ENCODE assay signal across 8 cellular contexts in the genomic region with DNA sequence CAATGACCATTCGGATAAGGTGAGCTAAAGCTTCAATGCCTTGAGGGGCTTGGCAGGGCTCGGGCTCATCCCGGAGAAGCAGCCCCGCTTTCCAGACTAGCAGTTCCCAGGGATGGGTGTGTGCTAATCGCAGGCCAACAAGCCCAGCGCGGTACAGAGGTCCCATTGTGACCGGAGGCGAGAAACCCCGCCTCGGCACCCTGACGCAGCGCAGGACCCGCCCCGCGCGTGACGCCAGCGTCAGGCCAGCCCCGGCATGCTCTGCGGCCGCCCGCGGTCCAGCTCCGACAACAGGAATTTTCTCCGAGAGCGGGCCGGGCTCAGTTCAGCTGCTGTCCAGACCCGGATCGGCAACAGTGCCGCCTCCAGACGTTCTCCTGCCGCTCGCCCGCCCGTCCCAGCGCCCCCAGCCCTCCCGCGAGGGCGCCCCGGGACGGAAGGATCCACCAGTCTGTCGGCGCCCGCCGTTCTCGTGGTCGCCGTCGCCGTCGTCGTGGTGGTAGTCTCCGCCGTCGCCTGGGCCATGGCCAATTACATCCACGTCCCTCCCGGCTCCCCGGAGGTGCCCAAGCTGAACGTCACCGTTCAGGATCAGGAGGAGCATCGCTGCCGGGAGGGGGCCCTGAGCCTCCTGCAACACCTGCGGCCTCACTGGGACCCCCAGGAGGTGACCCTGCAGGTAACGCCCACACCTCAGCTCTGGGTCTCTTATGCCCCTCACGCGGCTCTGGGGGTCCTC. TPM values are rescaled to one million over a fixed set of nuclear protein-coding genes. Genes with fewer than 3 reads are reported as not detected.
DNase-seq lines count a peak whose midpoint lies in the region; ATAC-seq and TF ChIP-seq lines count a peak whose summit lies in the region.

A gene with protein sequence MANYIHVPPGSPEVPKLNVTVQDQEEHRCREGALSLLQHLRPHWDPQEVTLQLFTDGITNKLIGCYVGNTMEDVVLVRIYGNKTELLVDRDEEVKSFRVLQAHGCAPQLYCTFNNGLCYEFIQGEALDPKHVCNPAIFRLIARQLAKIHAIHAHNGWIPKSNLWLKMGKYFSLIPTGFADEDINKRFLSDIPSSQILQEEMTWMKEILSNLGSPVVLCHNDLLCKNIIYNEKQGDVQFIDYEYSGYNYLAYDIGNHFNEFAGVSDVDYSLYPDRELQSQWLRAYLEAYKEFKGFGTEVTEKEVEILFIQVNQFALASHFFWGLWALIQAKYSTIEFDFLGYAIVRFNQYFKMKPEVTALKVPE (plus strand): TSS at position 264 of the 739 bp plus-strand sequence. CDS start 260 bp downstream, at position 524.

- no peaks in the 10 kb centered on the region for H3K27me3 ChIP-seq in Peyer's patch
- no peaks in the 10 kb centered on the region for H3K27me3 ChIP-seq in naive thymus-derived CD4-positive, alpha-beta T cell (ENCODE audit: control insufficient read depth in 2 of 2, insufficient read depth in 2 of 2, low read length in 2 of 2)

- CTCF ChIA-PET in naive thymus-derived CD4-positive, alpha-beta T cell (lab: Charles Lee), result interaction anchor here (0.7 to 1.7 kb wide), 2 partner anchors 80 to 96 kb away, joined by 5 to 7 read pairs; a partner anchor contains a TSS

- peaks cover 43% of the 10 kb centered on the region for H3K4me1 Mint-ChIP-seq in activated T-helper 1 cell treated with anti-CD3 and anti-CD28 coated beads, Interleukin-12 subunit alpha, Interleukin-12 subunit beta, Interleukin-2, Interleukin-4 antibody, amounts not matched to agents 30 ng/mL and 10 ng/mL and 1 ng/mL, durations not matched to agents 14 hours and 24 hours and 36 hours (ENCODE audit: low read depth)
- peaks cover 23 to 49% (median 44%) of the 10 kb centered on the region in 7 donors for H3K4me1 Mint-ChIP-seq in naive thymus-derived CD4-positive, alpha-beta T cell
- peaks cover 10 to 27% of the 10 kb centered on the region in 2 donors for H3K4me1 Mint-ChIP-seq in stimulated activated naive B cell treated with anti-CD40 and anti-IgM and Interleukin-4, amounts not matched to agents 10 μg/mL and 1 μg/mL and 100 μg/mL, for 72 hours

- H3K36me3 ChIP-seq in Peyer's patch, result no peaks in the 10 kb centered on the region
- peaks cover 0 to 9% (median 0%) of the 10 kb centered on the region in 3 experiments for H3K36me3 ChIP-seq in naive thymus-derived CD4-positive, alpha-beta T cell (ENCODE audit: control insufficient read depth in 2 of 3, insufficient read depth in 3 of 3, low read length in 3 of 3)

- POLR2A ChIA-PET in naive thymus-derived CD4-positive, alpha-beta T cell (lab: Charles Lee), result interaction anchor here (0.6 to 2.2 kb wide), 6 partner anchors 23 to 1129 kb away, joined by 3 to 19 read pairs (median 4); a partner anchor contains a TSS

- peak; percentile 96 for ATAC-seq in GM21619 (IDR thresholded peaks at IDR 0.05; ENCODE audit: unreplicated experiment)
- peak; percentile 99 for ATAC-seq in naive thymus-derived CD4-positive, alpha-beta T cell
- ATAC-seq in stimulated activated naive B cell treated with anti-CD40 and anti-IgM and Interleukin-4, amounts not matched to agents 10 μg/mL and 1 μg/mL and 100 μg/mL, for 72 hours (replicated peaks), result peak; percentile 99

- TF ChIP-seq CTCF in Peyer's patch (IDR thresholded peaks at IDR 0.05), result no peak

- peak; percentile 100 for DNase-seq in DMS53 (lab: John Stamatoyannopoulos, UW)
- DNase-seq in Jurkat, Clone E6-1 (ENCODE audit: low read depth, low spot score), result peak; percentile 63
- DNase-seq in Peyer's patch, result peak; percentile 87 to 98 (median 97)
- DNase-seq in activated T-helper 1 cell treated with anti-CD3 and anti-CD28 coated beads, Interleukin-12 subunit alpha, Interleukin-12 subunit beta, Interleukin-2, Interleukin-4 antibody, amounts not matched to agents 30 ng/mL and 10 ng/mL and 1 ng/mL, durations not matched to agents 14 hours and 24 hours and 36 hours (ENCODE audit: low spot score), result peak; percentile 83
- DNase-seq in fibroblast of gingiva (ENCODE audit: low read depth), result peak; percentile 93
- peak; percentile 72 to 88 (median 77) for DNase-seq in naive thymus-derived CD4-positive, alpha-beta T cell
- DNase-seq in stimulated activated naive B cell treated with anti-CD40 and anti-IgM and Interleukin-4, amounts not matched to agents 10 μg/mL and 1 μg/mL and 100 μg/mL, for 72 hours, result peak; percentile 87

- H3K4me1 ChIP-seq in Peyer's patch, result peaks cover 0 to 23% (median 4%) of the 10 kb centered on the region in 4 donors
- peaks cover 17 to 20% of the 10 kb centered on the region in 2 donors for H3K4me1 ChIP-seq in naive thymus-derived CD4-positive, alpha-beta T cell (ENCODE audit: control insufficient read depth in 2 of 2, insufficient read depth in 2 of 2, low read length in 2 of 2)

- H3K9me3 Mint-ChIP-seq in activated T-helper 1 cell treated with anti-CD3 and anti-CD28 coated beads, Interleukin-12 subunit alpha, Interleukin-12 subunit beta, Interleukin-2, Interleukin-4 antibody, amounts not matched to agents 30 ng/mL and 10 ng/mL and 1 ng/mL, durations not matched to agents 14 hours and 24 hours and 36 hours, result no peaks in the 10 kb centered on the region
- peaks cover 0 to 2% (median 0%) of the 10 kb centered on the region in 11 donors for H3K9me3 Mint-ChIP-seq in naive thymus-derived CD4-positive, alpha-beta T cell
- H3K9me3 Mint-ChIP-seq in stimulated activated naive B cell treated with anti-CD40 and anti-IgM and Interleukin-4, amounts not matched to agents 10 μg/mL and 1 μg/mL and 100 μg/mL, for 72 hours, result no peaks in the 10 kb centered on the region

- H3K27ac Mint-ChIP-seq in activated T-helper 1 cell treated with anti-CD3 and anti-CD28 coated beads, Interleukin-12 subunit alpha, Interleukin-12 subunit beta, Interleukin-2, Interleukin-4 antibody, amounts not matched to agents 30 ng/mL and 10 ng/mL and 1 ng/mL, durations not matched to agents 14 hours and 24 hours and 36 hours, result peak within 1 kb of the TSS; percentile 87
- H3K27ac Mint-ChIP-seq in naive thymus-derived CD4-positive, alpha-beta T cell, result peak within 1 kb of the TSS; percentile 84 to 99 (median 97)
- H3K27ac Mint-ChIP-seq in stimulated activated naive B cell treated with anti-CD40 and anti-IgM and Interleukin-4, amounts not matched to agents 10 μg/mL and 1 μg/mL and 100 μg/mL, for 72 hours, result peak within 1 kb of the TSS; percentile 97

- peak within 1 kb of the TSS; percentile 96 to 99 (median 98) for H3K27ac ChIP-seq in Peyer's patch
- peak within 1 kb of the TSS; percentile 88 for H3K27ac ChIP-seq in naive thymus-derived CD4-positive, alpha-beta T cell (ENCODE audit: low read depth, low read length)

- intact Hi-C loops in activated T-helper 1 cell treated with anti-CD3 and anti-CD28 coated beads, Interleukin-12 subunit alpha, Interleukin-12 subunit beta, Interleukin-2, Interleukin-4 antibody, amounts not matched to agents 30 ng/mL and 10 ng/mL and 1 ng/mL, durations not matched to agents 14 hours and 24 hours and 36 hours (cut with micrococcal nuclease), result loop anchor here (1.0 to 5.0 kb wide), 4 partner anchors 62 to 578 kb away; a partner anchor contains a TSS
- intact Hi-C loops in naive thymus-derived CD4-positive, alpha-beta T cell (cut with micrococcal nuclease), result loop anchor here (1.0 to 10.0 kb wide), 12 partner anchors 7 to 1188 kb away; a partner anchor contains a TSS

- no peaks in the 10 kb centered on the region for H3K9me3 ChIP-seq in Peyer's patch
- no peaks in the 10 kb centered on the region for H3K9me3 ChIP-seq in naive thymus-derived CD4-positive, alpha-beta T cell (ENCODE audit: control insufficient read depth in 2 of 3, low read length in 3 of 3)

- peak within 1 kb of the TSS; percentile 96 for H3K4me3 ChIP-seq in Jurkat, Clone E6-1 (ENCODE audit: low read length)
- peak within 1 kb of the TSS; percentile 75 to 95 (median 92) for H3K4me3 ChIP-seq in Peyer's patch
- H3K4me3 ChIP-seq in naive thymus-derived CD4-positive, alpha-beta T cell (ENCODE audit: low read length), result peak within 1 kb of the TSS; percentile 80

- H3K27me3 Mint-ChIP-seq in activated T-helper 1 cell treated with anti-CD3 and anti-CD28 coated beads, Interleukin-12 subunit alpha, Interleukin-12 subunit beta, Interleukin-2, Interleukin-4 antibody, amounts not matched to agents 30 ng/mL and 10 ng/mL and 1 ng/mL, durations not matched to agents 14 hours and 24 hours and 36 hours (ENCODE audit: insufficient read depth), result peaks cover 13% of the 10 kb centered on the region
- H3K27me3 Mint-ChIP-seq in naive thymus-derived CD4-positive, alpha-beta T cell, result peaks cover 0 to 25% (median 9%) of the 10 kb centered on the region in 5 donors
- peaks cover 8 to 21% of the 10 kb centered on the region in 2 donors for H3K27me3 Mint-ChIP-seq in stimulated activated naive B cell treated with anti-CD40 and anti-IgM and Interleukin-4, amounts not matched to agents 10 μg/mL and 1 μg/mL and 100 μg/mL, for 72 hours

- H3K4me3 Mint-ChIP-seq in activated T-helper 1 cell treated with anti-CD3 and anti-CD28 coated beads, Interleukin-12 subunit alpha, Interleukin-12 subunit beta, Interleukin-2, Interleukin-4 antibody, amounts not matched to agents 30 ng/mL and 10 ng/mL and 1 ng/mL, durations not matched to agents 14 hours and 24 hours and 36 hours, result peak within 1 kb of the TSS; percentile 93
- peak within 1 kb of the TSS; percentile 85 to 100 (median 96) for H3K4me3 Mint-ChIP-seq in naive thymus-derived CD4-positive, alpha-beta T cell
- H3K4me3 Mint-ChIP-seq in stimulated activated naive B cell treated with anti-CD40 and anti-IgM and Interleukin-4, amounts not matched to agents 10 μg/mL and 1 μg/mL and 100 μg/mL, for 72 hours, result peak within 1 kb of the TSS; percentile 93 to 99

- TF ChIP-seq POLR2A in Peyer's patch (IDR thresholded peaks at IDR 0.05), result peak; percentile 97 to 99

- H3K36me3 Mint-ChIP-seq in activated T-helper 1 cell treated with anti-CD3 and anti-CD28 coated beads, Interleukin-12 subunit alpha, Interleukin-12 subunit beta, Interleukin-2, Interleukin-4 antibody, amounts not matched to agents 30 ng/mL and 10 ng/mL and 1 ng/mL, durations not matched to agents 14 hours and 24 hours and 36 hours (ENCODE audit: low read depth), result peaks cover 6% of the 10 kb centered on the region
- peaks cover 0 to 9% (median 4%) of the 10 kb centered on the region in 5 donors for H3K36me3 Mint-ChIP-seq in naive thymus-derived CD4-positive, alpha-beta T cell
- peaks cover 2 to 9% of the 10 kb centered on the region in 2 donors for H3K36me3 Mint-ChIP-seq in stimulated activated naive B cell treated with anti-CD40 and anti-IgM and Interleukin-4, amounts not matched to agents 10 μg/mL and 1 μg/mL and 100 μg/mL, for 72 hours

RNA-seq across cellular contexts. Expression of the gene that starts here (rescaled TPM):
- 25.8 TPM for polyA plus RNA-seq in Jurkat, Clone E6-1 (2012; ENCODE audit: insufficient read depth, insufficient read length)
- total RNA-seq in Peyer's patch, result 10 to 100 TPM; 48.5 to 73.3 (median 58.4) TPM
- total RNA-seq in activated T-helper 1 cell treated with anti-CD3 and anti-CD28 coated beads, Interleukin-12 subunit alpha, Interleukin-12 subunit beta, Interleukin-2, Interleukin-4 antibody, amounts not matched to agents 30 ng/mL and 10 ng/mL and 1 ng/mL, durations not matched to agents 14 hours and 24 hours and 36 hours, result 106 and 111 TPM in 2 replicates
- 10 to 100 TPM; 43.7 to 88.6 (median 77.9) TPM for total RNA-seq in naive thymus-derived CD4-positive, alpha-beta T cell
- polyA plus RNA-seq in naive thymus-derived CD4-positive, alpha-beta T cell, result 10 to 100 TPM; 18.3 to 21.1 TPM

Comparison
In these comparisons a context has a peak if more than half of its experiments do, and no peak if none do; other contexts are left out.
1. Peak in every context shown above with its lines: DNase-seq, ATAC-seq, H3K4me3 ChIP-seq and H3K27ac ChIP-seq.